ENCODE assay signal across 33 cellular contexts in genomic region chrX:2874222-2875135, GRCh38. TPM values are rescaled to one million over a fixed set of nuclear protein-coding genes. Genes with fewer than 3 reads are reported as not detected.
"Had no signal": no experiment of that assay in that cellular context is flagged by ENCODE, and none has a peak within 500 bp of the region (broad histone marks: within the 10 kb centered on the region; RNA-seq: fewer than 3 reads in every experiment).

No MANE protein-coding gene starts in this region.

- H3K27ac ChIP-seq: adrenal gland, cardiac muscle cell, VCaP had no signal

- H3K9me3 ChIP-seq: adrenal gland had no signal

- H3K27me3 ChIP-seq: adrenal gland, cardiac muscle cell had no signal

- FAIRE-seq: bronchial epithelial cell, TTC549 had no signal

- H3K4me1 ChIP-seq: adrenal gland had no signal

- ATAC-seq: activated CD8-positive, alpha-beta T cell treated with anti-CD3 and anti-CD28 coated beads for 36 hours; activated naive CD4-positive, alpha-beta T cell treated with anti-CD3 and anti-CD28 coated beads, Interleukin-2, amount 50 U/mL, for 72 hours; activated T-cell treated with anti-CD3 and anti-CD28 coated beads, Interleukin-2, amount 50 U/mL, for 4 hours; activated T-cell treated with anti-CD3 and anti-CD28 coated beads, Interleukin-2, amount 50 U/mL, for 72 hours; activated T-helper 17 cell treated with anti-CD3 and anti-CD28 coated beads, Interleukin-2, amount 50 U/mL, for 72 hours had no signal

- H3K36me3 ChIP-seq: adrenal gland, cardiac muscle cell had no signal

- H3K4me3 ChIP-seq: adrenal gland, cardiac muscle cell had no signal

- DNase-seq: activated B cell treated with CpG ODN at 0.5 μM for 24 hours; activated CD4-positive, alpha-beta memory T cell treated with anti-CD3 and anti-CD28 coated beads for 36 hours; activated CD4-positive, alpha-beta T cell treated with anti-CD3 and anti-CD28 coated beads for 4 hours; activated CD4-positive, alpha-beta T cell treated with anti-CD3 and anti-CD28 coated beads, Interleukin-2, amount 10 ng/mL, durations not matched to agents 24 days and 14 days; activated CD4-positive, alpha-beta T cell treated with anti-CD3 and anti-CD28 coated beads, Interleukin-2, amount 50 U/mL, for 1 hour; activated CD4-positive, alpha-beta T cell treated with anti-CD3 and anti-CD28 coated beads, Interleukin-2, amount 50 U/mL, for 4 hours; activated CD4-positive, CD25-positive, alpha-beta regulatory T cell treated with anti-CD3 and anti-CD28 coated beads, Interleukin-2, amount 50 U/mL, for 72 hours; activated CD8-positive, alpha-beta memory T cell treated with anti-CD3 and anti-CD28 coated beads, Interleukin-2, amount 50 U/mL, for 4 hours; activated CD8-positive, alpha-beta T cell treated with anti-CD3 and anti-CD28 coated beads for 36 hours; activated effector memory CD4-positive, alpha-beta T cell treated with anti-CD3 and anti-CD28 coated beads, Interleukin-2, amount 50 U/mL, for 16 hours; activated gamma-delta T cell treated with Interleukin-2 at 50 U/mL for 16 hours; activated naive CD4-positive, alpha-beta T cell; activated naive CD4-positive, alpha-beta T cell treated with anti-CD3 and anti-CD28 coated beads for 36 hours; activated naive CD4-positive, alpha-beta T cell treated with anti-CD3 and anti-CD28 coated beads, Interleukin-2, amount 50 U/mL, for 16 hours; activated naive CD8-positive, alpha-beta T cell treated with anti-CD3 and anti-CD28 coated beads for 36 hours; activated T-cell treated with anti-CD3 and anti-CD28 coated beads for 4 hours; activated T-cell treated with anti-CD3 and anti-CD28 coated beads, Interleukin-2, amount 50 U/mL, for 1 hour; activated T-cell treated with anti-CD3 and anti-CD28 coated beads, Interleukin-2, amount 50 U/mL, for 4 hours; activated T-cell treated with anti-CD3 and anti-CD28 coated beads, Interleukin-2, amount 50 U/mL, for 72 hours; adrenal gland; amniotic stem cell; aorta; cerebellar nuclear complex; T-helper 2 cell; T-helper 9 cell had no signal

RNA-seq across cellular contexts. Expression of gene GYG2, which starts 45.7 kb away (rescaled TPM):
- total RNA-seq: activated B cell treated with CpG ODN at 0.5 μM for 24 hours; activated CD4-positive, alpha-beta memory T cell treated with anti-CD3 and anti-CD28 coated beads for 36 hours; activated CD4-positive, alpha-beta T cell treated with anti-CD3 and anti-CD28 coated beads, Interleukin-2, amount 10 ng/mL, durations not matched to agents 24 days and 14 days; activated CD8-positive, alpha-beta memory T cell treated with anti-CD3 and anti-CD28 coated beads for 36 hours; activated CD8-positive, alpha-beta T cell treated with anti-CD3 and anti-CD28 coated beads for 36 hours; activated naive CD4-positive, alpha-beta T cell treated with anti-CD3 and anti-CD28 coated beads for 36 hours; activated naive CD4-positive, alpha-beta T cell treated with anti-CD3 and anti-CD28 coated beads, Interleukin-2, amount 50 U/mL, for 72 hours; activated naive CD8-positive, alpha-beta T cell treated with anti-CD3 and anti-CD28 coated beads for 36 hours; activated T-cell treated with anti-CD3 and anti-CD28 coated beads, Interleukin-2, amount 50 U/mL, for 4 hours; activated T-cell treated with anti-CD3 and anti-CD28 coated beads, Interleukin-2, amount 50 U/mL, for 72 hours; activated T-helper 1 cell treated with anti-CD3 and anti-CD28 coated beads, Interleukin-12 subunit alpha, Interleukin-12 subunit beta, Interleukin-2, Interleukin-4 antibody, amounts not matched to agents 30 ng/mL and 10 ng/mL and 1 ng/mL, durations not matched to agents 14 hours and 24 hours and 36 hours; activated T-helper 17 cell treated with anti-CD3 and anti-CD28 coated beads, Interleukin-2, amount 50 U/mL, for 72 hours had no signal
